1 cellular context compared by ENCODE assay signal in the genomic region with DNA sequence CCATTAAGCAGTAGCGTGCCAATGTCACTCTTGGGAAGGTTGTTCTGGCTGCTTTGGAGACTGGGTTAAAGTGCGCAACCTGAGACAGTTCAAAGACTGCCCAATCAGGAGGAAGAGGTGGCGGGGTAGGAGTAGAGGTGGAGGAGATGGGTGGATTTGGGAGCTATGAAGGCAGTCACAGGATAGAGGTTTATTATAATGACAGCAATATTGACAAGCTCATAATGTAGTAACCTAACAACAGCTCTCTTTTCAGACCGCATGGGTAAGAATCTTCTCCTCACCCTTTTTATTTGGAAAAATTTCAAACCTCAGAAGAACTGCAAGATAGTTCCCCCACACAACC.
TF ChIP-seq lines count a peak whose summit lies in the region.

No MANE protein-coding gene starts in this region.

TF ChIP-seq in K562, 482 proteins besides CTCF, POLR2A, EP300 and RAD21 (continued from another document):
- 0 out of 2 replicates have a peak, but pooled peaks have one; percentile 56 for TF ChIP-seq ZNF766 (CRISPR knock-in tag; conservative IDR thresholded peaks at IDR 0.05)
TF ChIP-seq in K562: peak in this region for 5.
